Comparison of ENCODE assay signal across 9 cellular contexts in the genomic region with DNA sequence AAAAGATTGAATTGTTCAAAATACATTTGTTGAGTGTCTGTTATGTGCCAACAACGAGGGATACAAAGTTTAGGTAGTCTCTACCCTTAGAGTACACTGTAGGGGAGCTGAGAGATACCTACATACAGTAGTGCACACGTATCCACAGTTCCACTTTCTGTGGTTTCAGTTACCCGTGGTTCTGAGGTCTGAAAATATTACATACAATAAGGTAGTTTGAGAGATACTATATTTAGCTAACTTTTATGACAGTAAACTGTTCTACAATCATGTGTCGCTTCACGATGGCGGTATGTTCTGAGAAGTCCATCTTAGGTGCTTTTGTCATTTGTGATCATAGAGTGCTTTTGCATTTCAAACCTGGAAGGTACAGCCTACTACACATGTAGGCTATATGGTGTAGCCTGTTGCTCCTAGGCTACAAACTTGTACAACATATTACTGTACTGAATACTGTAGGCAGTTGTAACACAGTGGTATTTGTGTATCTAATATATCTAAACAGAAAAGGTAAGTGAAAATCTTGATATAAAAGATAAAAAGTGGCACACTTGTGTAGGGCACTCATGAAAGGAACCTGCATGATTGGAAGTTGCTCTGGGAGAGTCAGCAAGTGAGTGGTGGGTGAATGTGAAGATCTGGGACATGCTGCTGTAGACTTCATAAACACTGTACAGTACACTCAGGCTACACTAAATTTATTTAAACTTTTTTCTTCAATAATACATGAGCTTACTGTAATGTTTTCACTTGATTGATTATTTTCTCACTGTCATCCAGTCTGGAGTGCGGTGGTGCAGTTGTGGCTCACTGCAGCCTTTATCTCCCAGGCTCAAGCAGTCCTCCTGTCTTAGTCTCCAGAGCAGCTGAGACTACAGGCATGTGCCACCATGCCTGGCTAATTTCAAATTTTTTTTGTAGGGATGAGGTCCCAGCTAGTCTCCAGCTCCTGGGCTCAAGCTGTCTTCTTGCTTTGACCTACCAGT. TPM values are rescaled to one million over a fixed set of nuclear protein-coding genes. Genes with fewer than 3 reads are reported as not detected.
A peak's percentile ranks its signal among the peaks of the same experiment; 100 is the strongest.
DNase-seq lines count a peak whose midpoint lies in the region; ATAC-seq and TF ChIP-seq lines count a peak whose summit lies in the region.
"Had no signal": no experiment of that assay in that cellular context is flagged by ENCODE, and none has a peak within 500 bp of the region (broad histone marks: within the 10 kb centered on the region; RNA-seq: fewer than 3 reads in every experiment).

No MANE protein-coding gene starts in this region.

- no peak overlapping the region for H3K14ac ChIP-seq in trophoblast cell (ENCODE audit: low read length)

- peaks cover 7% of the 10 kb centered on the region for H3K36me3 Mint-ChIP-seq in activated T-cell treated with anti-CD3 and anti-CD28 coated beads, Interleukin-2, amount 50 U/mL, for 4 hours (ENCODE audit: insufficient read depth)

- no peak overlapping the region for H4K12ac ChIP-seq in trophoblast cell (ENCODE audit: low read depth, low read length)

- H2AK5ac ChIP-seq in trophoblast cell (ENCODE audit: low read length), result no peak overlapping the region

- DNase-seq in activated T-cell treated with anti-CD3 and anti-CD28 coated beads, Interleukin-2, amount 50 U/mL, for 4 hours, result no peak
- no peak for DNase-seq in activated T-cell treated with anti-CD3 and anti-CD28 coated beads, Interleukin-2, amount 50 U/mL, for 48 hours
- DNase-seq in PC-9, result no peak
- DNase-seq in trophoblast cell, result no peak
- DNase-seq in activated gamma-delta T cell treated with Interleukin-2 at 50 U/mL for 16 hours, result no peak
- no peak for DNase-seq in NCI-H526 (lab: John Stamatoyannopoulos, UW)
- no peak for DNase-seq in NCI-H748 treated with DMSO at 0.1 percent for 48 hours (lab: John Stamatoyannopoulos, UW)
- DNase-seq: BE2C had no signal

- intact Hi-C loops in PC-9 (cut with micrococcal nuclease; ENCODE audit: unreplicated experiment), result no loop called here

- peaks cover 75% of the 10 kb centered on the region for H4K20me1 ChIP-seq in PC-9 (ENCODE audit: insufficient read depth)

- H3K79me2 ChIP-seq in PC-9 (ENCODE audit: low read depth) (peaks cover 86% of the 10 kb centered on the region), trophoblast cell (ENCODE audit: control insufficient read depth, insufficient read depth, low read length, poor library complexity) (peaks cover 26% of the 10 kb centered on the region)

- no peak overlapping the region for H2BK12ac ChIP-seq in trophoblast cell (ENCODE audit: low read length)

- peaks cover 7% of the 10 kb centered on the region for H3K79me1 ChIP-seq in trophoblast cell (ENCODE audit: low read length)

- H2BK120ac ChIP-seq in trophoblast cell (ENCODE audit: insufficient read depth, low read length, poor library complexity), result no peak overlapping the region

- no peak overlapping the region for H3K23ac ChIP-seq in trophoblast cell (ENCODE audit: low read length)

- POLR2A ChIA-PET in PC-9 (lab: Charles Lee; ENCODE audit: unreplicated experiment), result interaction anchor here (0.7 kb wide), 1 partner anchor 581 kb away, joined by 4 read pairs; no protein-coding TSS in a partner anchor

- WGBS in trophoblast cell (ENCODE audit: extremely low coverage, insufficient coverage, insufficient read length), result no CpG with 5 or more reads among the region's 7 CpGs

- no peaks in the 10 kb centered on the region for H3K27me3 Mint-ChIP-seq in activated T-cell treated with anti-CD3 and anti-CD28 coated beads, Interleukin-2, amount 50 U/mL, for 4 hours (ENCODE audit: low read depth)

- H3K4me1 ChIP-seq in PC-9 (replicated peaks; ENCODE audit: insufficient read depth), result peaks cover 22% of the 10 kb centered on the region
- H3K4me1 ChIP-seq in trophoblast cell (ENCODE audit: control insufficient read depth in 1 of 2, insufficient read depth in 2 of 2, low read length in 2 of 2), result peaks cover 0 to 3% of the 10 kb centered on the region in 2 experiments
- H3K4me1 ChIP-seq: BE2C had no signal

- no peak overlapping the region for H3K4me3 ChIP-seq in PC-9
- H3K4me3 ChIP-seq in trophoblast cell (ENCODE audit: low read depth, low read length), result no peak overlapping the region

- H3K9me2 ChIP-seq in PC-9 (ENCODE audit: insufficient read depth), result no peaks in the 10 kb centered on the region

- peak overlapping the region; percentile 99 for H3K4ac ChIP-seq in trophoblast cell (ENCODE audit: low read depth, low read length)

- no peaks in the 10 kb centered on the region for H3K9me3 Mint-ChIP-seq in activated T-cell treated with anti-CD3 and anti-CD28 coated beads, Interleukin-2, amount 50 U/mL, for 4 hours

- ATAC-seq in activated T-cell treated with anti-CD3 and anti-CD28 coated beads, Interleukin-2, amount 50 U/mL, for 4 hours, result no peak
- peak; percentile 27 for ATAC-seq in HG02759 (IDR thresholded peaks at IDR 0.05; ENCODE audit: unreplicated experiment)

- H4K8ac ChIP-seq in trophoblast cell (ENCODE audit: low read depth, low read length), result no peak overlapping the region

- peaks cover 4% of the 10 kb centered on the region; the same call in 1 of the 2 replicates for H3F3A ChIP-seq in PC-9 (ENCODE audit: insufficient read depth, low read depth)

- peak overlapping the region; percentile 82; the same call in 1 of the 2 replicates for H3K4me2 ChIP-seq in PC-9
- no peak overlapping the region for H3K4me2 ChIP-seq in trophoblast cell (ENCODE audit: low read length)

- no peaks in the 10 kb centered on the region for H3K9me3 ChIP-seq in PC-9 (ENCODE audit: insufficient read depth, low read depth)
- H3K9me3 ChIP-seq in trophoblast cell (ENCODE audit: insufficient read depth, low read depth, low read length), result no peaks in the 10 kb centered on the region
- H3K9me3 ChIP-seq: BE2C had no signal

- H2AFZ ChIP-seq in PC-9 (no peak overlapping the region), trophoblast cell (ENCODE audit: insufficient read depth, low read length, poor library complexity) (no peak overlapping the region)

- H4K91ac ChIP-seq in trophoblast cell (ENCODE audit: low read depth, low read length), result no peak overlapping the region

- CTCF ChIA-PET in PC-9 (lab: Charles Lee), result interaction anchor here (0.6 kb wide), 1 partner anchor 173 kb away, joined by 3 read pairs; no protein-coding TSS in a partner anchor

- H3K4me3 Mint-ChIP-seq in activated T-cell treated with anti-CD3 and anti-CD28 coated beads, Interleukin-2, amount 50 U/mL, for 4 hours, result peak overlapping the region; percentile 57

- peaks cover 72% of the 10 kb centered on the region for H3K4me1 Mint-ChIP-seq in activated T-cell treated with anti-CD3 and anti-CD28 coated beads, Interleukin-2, amount 50 U/mL, for 4 hours (ENCODE audit: low read depth)

- no TSS peak for BruUV-seq in PC-9 (replicated peaks; lab: Mats Ljungman, UMichigan)

- no peak overlapping the region for H3K18ac ChIP-seq in trophoblast cell (ENCODE audit: low read length)

- H3K36me3 ChIP-seq in PC-9 (ENCODE audit: low read depth) (0 out of 2 replicates have a peak, but pooled peaks cover 4% of the 10 kb centered on the region), trophoblast cell (ENCODE audit: control insufficient read depth in 1 of 2, insufficient read depth in 2 of 2, low read length in 2 of 2) (peaks cover 2 to 3% of the 10 kb centered on the region in 2 experiments)

- no peak overlapping the region for H2BK5ac ChIP-seq in trophoblast cell (ENCODE audit: low read depth, low read length, poor library complexity)

- no peak for TF ChIP-seq CTCF in PC-9 (conservative IDR thresholded peaks at IDR 0.05)

- H3K9ac ChIP-seq in trophoblast cell (ENCODE audit: low read length), result no peak overlapping the region

- no peaks in the 10 kb centered on the region for H3K27me3 ChIP-seq in PC-9 (ENCODE audit: insufficient read depth, low read depth)
- H3K27me3 ChIP-seq in trophoblast cell (ENCODE audit: insufficient read depth, low read length), result no peaks in the 10 kb centered on the region
- H3K27me3 ChIP-seq: BE2C had no signal

- no peak overlapping the region for H3K27ac ChIP-seq in PC-9
- H3K27ac ChIP-seq in trophoblast cell (ENCODE audit: low read depth, low read length), result no peak overlapping the region

RNA-seq across cellular contexts. Expression of a gene that starts 4.0 kb away (rescaled TPM):
- 100 to 1,000 TPM in 1 of 3 donors, 10 to 100 TPM in 2; 94.5 to 103 (median 95.3) TPM for total RNA-seq in activated T-cell treated with anti-CD3 and anti-CD28 coated beads, Interleukin-2, amount 50 U/mL, for 4 hours
- 56.8 and 77.9 TPM in 2 replicates for total RNA-seq in PC-9 (2021)
- 48.6 and 50.7 TPM in 2 replicates for polyA plus RNA-seq in trophoblast cell (2013)
